ENCODE assay signal across 33 cellular contexts in genomic region chr2:202861987-202862386, GRCh38.
"Had no signal": no experiment of that assay in that cellular context is flagged by ENCODE, and none has a peak within 500 bp of the region (broad histone marks: within the 10 kb centered on the region; RNA-seq: fewer than 3 reads in every experiment).

No MANE protein-coding gene starts in this region.

- H3K4me1 ChIP-seq: adrenal gland, ascending aorta, breast epithelium had no signal

- H3K27ac ChIP-seq: adrenal gland, ascending aorta, brain microvascular endothelial cell, breast epithelium, cardiac muscle cell had no signal

- H3K4me3 ChIP-seq: adrenal gland, ascending aorta, breast epithelium, cardiac muscle cell had no signal

- ATAC-seq: activated naive CD4-positive, alpha-beta T cell treated with anti-CD3 and anti-CD28 coated beads, Interleukin-2, amount 50 U/mL, for 72 hours; activated naive CD8-positive, alpha-beta T cell treated with anti-CD3 and anti-CD28 coated beads, Interleukin-2, amount 50 U/mL, for 24 hours; activated T-cell treated with anti-CD3 and anti-CD28 coated beads, Interleukin-2, amount 50 U/mL, for 4 hours; activated T-cell treated with anti-CD3 and anti-CD28 coated beads, Interleukin-2, amount 50 U/mL, for 72 hours; activated T-helper 17 cell treated with anti-CD3 and anti-CD28 coated beads, Interleukin-2, amount 50 U/mL, for 72 hours had no signal

- H3K9me3 ChIP-seq: adrenal gland, ascending aorta, breast epithelium had no signal

- FAIRE-seq: astrocyte, bronchial epithelial cell had no signal

- H3K36me3 ChIP-seq: adrenal gland, ascending aorta, brain microvascular endothelial cell, breast epithelium, cardiac muscle cell had no signal

- H3K27me3 ChIP-seq: adrenal gland, ascending aorta, brain microvascular endothelial cell, breast epithelium, cardiac muscle cell had no signal

- DNase-seq: activated effector memory CD4-positive, alpha-beta T cell treated with anti-CD3 and anti-CD28 coated beads, Interleukin-2, amount 50 U/mL, for 16 hours; activated effector memory CD4-positive, alpha-beta T cell treated with Interleukin-2 at 50 U/mL for 16 hours; activated gamma-delta T cell; activated gamma-delta T cell treated with Interleukin-2 at 50 U/mL for 16 hours; activated naive CD4-positive, alpha-beta T cell; activated naive CD4-positive, alpha-beta T cell treated with anti-CD3 and anti-CD28 coated beads for 36 hours; activated naive CD4-positive, alpha-beta T cell treated with anti-CD3 and anti-CD28 coated beads, Interleukin-2, amount 10 ng/mL, durations not matched to agents 7 days and 5 days; activated naive CD4-positive, alpha-beta T cell treated with anti-CD3 and anti-CD28 coated beads, Interleukin-2, amount 50 U/mL, for 16 hours; activated naive CD4-positive, alpha-beta T cell treated with Interleukin-2 at 50 U/mL for 16 hours; activated naive CD8-positive, alpha-beta T cell treated with anti-CD3 and anti-CD28 coated beads for 36 hours; activated naive CD8-positive, alpha-beta T cell treated with anti-CD3 and anti-CD28 coated beads, Interleukin-2, amount 10 ng/mL, durations not matched to agents 7 days and 5 days; activated naive CD8-positive, alpha-beta T cell treated with anti-CD3 and anti-CD28 coated beads, Interleukin-2, amount 50 U/mL, for 24 hours; activated T-cell treated with anti-CD3 and anti-CD28 coated beads, Interleukin-2, amount 50 U/mL, for 1 hour; activated T-cell treated with anti-CD3 and anti-CD28 coated beads, Interleukin-2, amount 50 U/mL, for 24 hours; activated T-cell treated with anti-CD3 and anti-CD28 coated beads, Interleukin-2, amount 50 U/mL, for 4 hours; activated T-cell treated with anti-CD3 and anti-CD28 coated beads, Interleukin-2, amount 50 U/mL, for 48 hours; activated T-cell treated with anti-CD3 and anti-CD28 coated beads, Interleukin-2, amount 50 U/mL, for 72 hours; adrenal gland; amniotic stem cell; amygdala; anterior cingulate cortex; aorta; brain microvascular endothelial cell; caudate nucleus; central memory CD4-positive, alpha-beta T cell; cerebellar nuclear complex had no signal
